ENCODE assay signal across 21 cellular contexts in genomic region chr6:154295733-154296132, GRCh38.
"Had no signal": no experiment of that assay in that cellular context is flagged by ENCODE, and none has a peak within 500 bp of the region (broad histone marks: within the 10 kb centered on the region; RNA-seq: fewer than 3 reads in every experiment).

No MANE protein-coding gene starts in this region.

- H3K36me3 ChIP-seq: esophagus muscularis mucosa, gastrocnemius medialis, heart right ventricle, lower lobe of right lung, sigmoid colon, suprapubic skin, tibial artery, upper lobe of right lung, vagina had no signal

- H3K27me3 ChIP-seq: esophagus muscularis mucosa, gastrocnemius medialis, heart right ventricle, sigmoid colon, suprapubic skin, tibial artery, upper lobe of right lung, vagina had no signal

- FAIRE-seq: islet of Langerhans had no signal

- H3K27ac ChIP-seq: epithelial cell of prostate, esophagus muscularis mucosa, gastrocnemius medialis, lower lobe of right lung, psoas muscle, sigmoid colon, skin epidermis, suprapubic skin, tibial artery, upper lobe of right lung, vagina had no signal

- H3K4me1 ChIP-seq: gastrocnemius medialis, psoas muscle had no signal

- H3K4me3 ChIP-seq: esophagus muscularis mucosa, gastrocnemius medialis, heart right ventricle, lower lobe of right lung, psoas muscle, sigmoid colon, skin epidermis, suprapubic skin, tibial artery, upper lobe of right lung, vagina had no signal

- DNase-seq: effector memory CD8-positive, alpha-beta T cell; gastrocnemius medialis; heart right ventricle; hypothalamus; kidney glomerular epithelial cell; lower lobe of right lung; naive B cell; nephron progenitor cell; psoas muscle; retina; sigmoid colon; stimulated activated CD4-positive, alpha-beta T cell treated with anti-CD3 and anti-CD28 coated beads, Interleukin-2, amount 100 ng/mL, for 24 hours; stimulated activated naive CD8-positive, alpha-beta T cell treated with anti-CD3 and anti-CD28 coated beads, Interleukin-15, Interleukin-2, amounts not matched to agents 100 U/mL and 50 U/mL, for 24 hours; tibial artery; upper lobe of right lung had no signal

- ATAC-seq: effector memory CD8-positive, alpha-beta T cell; gastrocnemius medialis; lower lobe of right lung; psoas muscle; stimulated activated naive CD8-positive, alpha-beta T cell treated with anti-CD3 and anti-CD28 coated beads, Interleukin-15, Interleukin-2, amounts not matched to agents 100 U/mL and 50 U/mL, for 24 hours; upper lobe of right lung had no signal

- H3K9me3 ChIP-seq: esophagus muscularis mucosa, gastrocnemius medialis, lower lobe of right lung, psoas muscle, sigmoid colon, suprapubic skin, tibial artery, upper lobe of right lung, vagina had no signal
